ENCODE assay signal across 1 cellular context in the genomic region with DNA sequence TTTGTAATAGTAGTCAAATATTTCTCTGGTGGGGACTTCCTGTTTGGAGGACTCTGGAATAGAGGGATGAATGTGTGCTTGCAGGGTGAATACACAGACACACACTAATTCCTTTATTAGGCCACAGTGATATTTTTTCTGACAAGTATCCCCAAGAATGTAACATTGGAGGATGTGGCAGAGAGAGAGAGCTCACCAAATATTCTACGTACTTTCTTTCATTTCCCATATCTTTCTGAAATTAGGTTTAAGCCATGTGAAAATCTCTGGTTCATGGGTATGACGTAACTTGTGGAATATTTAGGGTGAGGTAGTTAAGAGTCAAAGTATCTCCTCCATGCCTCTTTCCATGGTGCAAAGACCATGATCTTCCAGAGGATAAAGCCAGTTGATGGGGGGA.
TF ChIP-seq lines count a peak whose summit lies in the region.

No MANE protein-coding gene starts in this region.

TF ChIP-seq in SK-N-SH, 30 proteins besides CTCF, POLR2A, EP300 and RAD21 (continued from another document):
- TF ChIP-seq, protein P1, sequence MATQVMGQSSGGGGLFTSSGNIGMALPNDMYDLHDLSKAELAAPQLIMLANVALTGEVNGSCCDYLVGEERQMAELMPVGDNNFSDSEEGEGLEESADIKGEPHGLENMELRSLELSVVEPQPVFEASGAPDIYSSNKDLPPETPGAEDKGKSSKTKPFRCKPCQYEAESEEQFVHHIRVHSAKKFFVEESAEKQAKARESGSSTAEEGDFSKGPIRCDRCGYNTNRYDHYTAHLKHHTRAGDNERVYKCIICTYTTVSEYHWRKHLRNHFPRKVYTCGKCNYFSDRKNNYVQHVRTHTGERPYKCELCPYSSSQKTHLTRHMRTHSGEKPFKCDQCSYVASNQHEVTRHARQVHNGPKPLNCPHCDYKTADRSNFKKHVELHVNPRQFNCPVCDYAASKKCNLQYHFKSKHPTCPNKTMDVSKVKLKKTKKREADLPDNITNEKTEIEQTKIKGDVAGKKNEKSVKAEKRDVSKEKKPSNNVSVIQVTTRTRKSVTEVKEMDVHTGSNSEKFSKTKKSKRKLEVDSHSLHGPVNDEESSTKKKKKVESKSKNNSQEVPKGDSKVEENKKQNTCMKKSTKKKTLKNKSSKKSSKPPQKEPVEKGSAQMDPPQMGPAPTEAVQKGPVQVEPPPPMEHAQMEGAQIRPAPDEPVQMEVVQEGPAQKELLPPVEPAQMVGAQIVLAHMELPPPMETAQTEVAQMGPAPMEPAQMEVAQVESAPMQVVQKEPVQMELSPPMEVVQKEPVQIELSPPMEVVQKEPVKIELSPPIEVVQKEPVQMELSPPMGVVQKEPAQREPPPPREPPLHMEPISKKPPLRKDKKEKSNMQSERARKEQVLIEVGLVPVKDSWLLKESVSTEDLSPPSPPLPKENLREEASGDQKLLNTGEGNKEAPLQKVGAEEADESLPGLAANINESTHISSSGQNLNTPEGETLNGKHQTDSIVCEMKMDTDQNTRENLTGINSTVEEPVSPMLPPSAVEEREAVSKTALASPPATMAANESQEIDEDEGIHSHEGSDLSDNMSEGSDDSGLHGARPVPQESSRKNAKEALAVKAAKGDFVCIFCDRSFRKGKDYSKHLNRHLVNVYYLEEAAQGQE (IDR thresholded peaks at IDR 0.05; ENCODE audit: low read depth, low read length): no peak
- TF ChIP-seq FOXJ3 (CRISPR knock-in tag; IDR thresholded peaks at IDR 0.05) (no peak), YY1 (IDR thresholded peaks at IDR 0.05; ENCODE audit: low read depth) (no peak), FOXM1 (IDR thresholded peaks at IDR 0.05; ENCODE audit: low read depth) (no peak), TEAD4 (IDR thresholded peaks at IDR 0.05; ENCODE audit: borderline replicate concordance, insufficient read depth) (no peak), FOSL2 (IDR thresholded peaks at IDR 0.05; ENCODE audit: borderline replicate concordance, low read depth) (no peak), GABPA (IDR thresholded peaks at IDR 0.05; ENCODE audit: low read depth) (no peak), RXRA (IDR thresholded peaks at IDR 0.05; ENCODE audit: borderline replicate concordance, low read depth) (no peak), TAF1 (IDR thresholded peaks at IDR 0.05; ENCODE audit: borderline replicate concordance, low read depth, low read length) (no peak), USF1 (IDR thresholded peaks at IDR 0.05; ENCODE audit: borderline replicate concordance, low read depth) (no peak)
